28 cellular contexts compared by ENCODE assay signal in genomic region chr1:162741574-162741973, GRCh38.
"Had no signal": no experiment of that assay in that cellular context is flagged by ENCODE, and none has a peak within 500 bp of the region (broad histone marks: within the 10 kb centered on the region; RNA-seq: fewer than 3 reads in every experiment).

No MANE protein-coding gene starts in this region.

- H3K4me3 ChIP-seq: adrenal gland, body of pancreas, coronary artery, dorsolateral prefrontal cortex had no signal

- H3K27me3 ChIP-seq: adrenal gland, body of pancreas, dorsolateral prefrontal cortex had no signal

- DNase-seq: activated B cell treated with CpG ODN at 0.5 μM for 24 hours; activated CD4-positive, alpha-beta memory T cell treated with anti-CD3 and anti-CD28 coated beads for 36 hours; activated CD4-positive, alpha-beta T cell treated with anti-CD3 and anti-CD28 coated beads for 36 hours; activated CD4-positive, alpha-beta T cell treated with anti-CD3 and anti-CD28 coated beads, Interleukin-2, amount 10 ng/mL, durations not matched to agents 24 days and 14 days; activated CD4-positive, CD25-positive, alpha-beta regulatory T cell treated with anti-CD3 and anti-CD28 coated beads, Interleukin-2, amount 50 U/mL, for 72 hours; activated CD8-positive, alpha-beta memory T cell treated with anti-CD3 and anti-CD28 coated beads, Interleukin-2, amount 10 ng/mL, durations not matched to agents 7 days and 5 days; activated CD8-positive, alpha-beta memory T cell treated with anti-CD3 and anti-CD28 coated beads, Interleukin-2, amount 50 U/mL, for 4 hours; activated CD8-positive, alpha-beta T cell treated with anti-CD3 and anti-CD28 coated beads, Interleukin-2, amount 10 ng/mL, durations not matched to agents 7 days and 5 days; activated effector memory CD4-positive, alpha-beta T cell treated with anti-CD3 and anti-CD28 coated beads, Interleukin-2, amount 50 U/mL, for 16 hours; activated naive CD4-positive, alpha-beta T cell treated with anti-CD3 and anti-CD28 coated beads for 36 hours; activated naive CD8-positive, alpha-beta T cell treated with anti-CD3 and anti-CD28 coated beads for 36 hours; activated naive CD8-positive, alpha-beta T cell treated with anti-CD3 and anti-CD28 coated beads, Interleukin-2, amount 50 U/mL, for 24 hours; activated T-cell treated with anti-CD3 and anti-CD28 coated beads, Interleukin-2, amount 50 U/mL, for 1 hour; activated T-cell treated with anti-CD3 and anti-CD28 coated beads, Interleukin-2, amount 50 U/mL, for 48 hours; amygdala; aorta; body of pancreas; dorsolateral prefrontal cortex; effector memory CD4-positive, alpha-beta T cell; endodermal cell; foreskin fibroblast; T-helper 1 cell; T-helper 17 cell; T1000; WERI-Rb-1 had no signal

- ATAC-seq: activated CD4-positive, alpha-beta T cell treated with anti-CD3 and anti-CD28 coated beads for 36 hours; activated CD8-positive, alpha-beta memory T cell treated with anti-CD3 and anti-CD28 coated beads, Interleukin-2, amount 10 ng/mL, durations not matched to agents 7 days and 5 days; activated CD8-positive, alpha-beta T cell treated with anti-CD3 and anti-CD28 coated beads, Interleukin-2, amount 10 ng/mL, durations not matched to agents 7 days and 5 days; activated naive CD8-positive, alpha-beta T cell treated with anti-CD3 and anti-CD28 coated beads, Interleukin-2, amount 50 U/mL, for 24 hours; body of pancreas; esophagus mucosa; T-helper 17 cell had no signal

- H3K9me3 ChIP-seq: adrenal gland, body of pancreas had no signal

- H3K27ac ChIP-seq: adrenal gland, body of pancreas, coronary artery, dorsolateral prefrontal cortex, WERI-Rb-1 had no signal

- H3K36me3 ChIP-seq: adrenal gland, WERI-Rb-1 had no signal

- H3K4me1 ChIP-seq: body of pancreas had no signal
